In genomic region chr20:4065405-4065841, GRCh38 we compare ENCODE assay signal across 11 cellular contexts. TPM values are rescaled to one million over a fixed set of nuclear protein-coding genes. Genes with fewer than 3 reads are reported as not detected.
DNase-seq lines count a peak whose midpoint lies in the region; TF ChIP-seq lines count a peak whose summit lies in the region.
"Had no signal": no experiment of that assay in that cellular context is flagged by ENCODE, and none has a peak within 500 bp of the region (broad histone marks: within the 10 kb centered on the region; RNA-seq: fewer than 3 reads in every experiment).

No MANE protein-coding gene starts in this region.

- no peak overlapping the region for H3K27ac Mint-ChIP-seq in activated CD4-positive, alpha-beta T cell treated with anti-CD3 and anti-CD28 coated beads, Interleukin-2, amount 10 ng/mL, durations not matched to agents 24 days and 14 days

- no peaks in the 10 kb centered on the region for H3K27me3 ChIP-seq in dorsolateral prefrontal cortex
- H3K27me3 ChIP-seq: SJSA1 had no signal

- peaks cover 9% of the 10 kb centered on the region for H3K9me3 Mint-ChIP-seq in activated CD4-positive, alpha-beta T cell treated with anti-CD3 and anti-CD28 coated beads, Interleukin-2, amount 10 ng/mL, durations not matched to agents 24 days and 14 days
- H3K9me3 Mint-ChIP-seq: effector memory CD8-positive, alpha-beta T cell had no signal

- peak overlapping the region in 12 of 21 experiments; percentile 14 to 75 (median 60) for H3K27ac ChIP-seq in skin epidermis
- H3K27ac ChIP-seq in dorsolateral prefrontal cortex: peak overlapping the region in 5 of 59 donors; percentile 12 to 69 (median 56)

- peaks cover 36% of the 10 kb centered on the region for H3K4me1 Mint-ChIP-seq in activated CD4-positive, alpha-beta T cell treated with anti-CD3 and anti-CD28 coated beads, Interleukin-2, amount 10 ng/mL, durations not matched to agents 24 days and 14 days

- H3K36me3 Mint-ChIP-seq in activated CD4-positive, alpha-beta T cell treated with anti-CD3 and anti-CD28 coated beads, Interleukin-2, amount 10 ng/mL, durations not matched to agents 24 days and 14 days (ENCODE audit: low read depth): no peaks in the 10 kb centered on the region

- H3K4me3 ChIP-seq in fibroblast of mammary gland (ENCODE audit: control insufficient read depth, low read depth, low read length) (no peak overlapping the region), skin epidermis (no peak overlapping the region), dorsolateral prefrontal cortex (no peak overlapping the region)
- H3K4me3 ChIP-seq: SJSA1 had no signal

- DNase-seq in GM04504 (ENCODE audit: low read depth) (peak; percentile 78), SIG-M5 (lab: John Stamatoyannopoulos, UW) (peak; percentile 62), fibroblast of mammary gland (ENCODE audit: low read depth) (peak; percentile 100), dorsolateral prefrontal cortex (no peak), NCI-H82 (lab: John Stamatoyannopoulos, UW) (no peak)
- DNase-seq in stimulated activated CD4-positive, alpha-beta T cell treated with anti-CD3 and anti-CD28 coated beads, Interleukin-1b, Interleukin-23, amount 100 ng/mL, for 48 hours: no peak
- no peak for DNase-seq in activated CD4-positive, alpha-beta T cell treated with anti-CD3 and anti-CD28 coated beads, Interleukin-2, amount 10 ng/mL, durations not matched to agents 24 days and 14 days
- DNase-seq: effector memory CD8-positive, alpha-beta T cell; trophoblast cell had no signal

- no peak overlapping the region for H3K4me3 Mint-ChIP-seq in activated CD4-positive, alpha-beta T cell treated with anti-CD3 and anti-CD28 coated beads, Interleukin-2, amount 10 ng/mL, durations not matched to agents 24 days and 14 days
- H3K4me3 Mint-ChIP-seq: effector memory CD8-positive, alpha-beta T cell had no signal

- no peak for TF ChIP-seq CTCF in fibroblast of mammary gland (conservative IDR thresholded peaks at IDR 0.05; ENCODE audit: control insufficient read depth, insufficient read depth, low read depth, low read length)
- no peak for TF ChIP-seq CTCF in dorsolateral prefrontal cortex (IDR thresholded peaks at IDR 0.05 in 54 of 56, conservative IDR thresholded peaks at IDR 0.05 in 2 of 56; ENCODE audit: low read depth in 1 of 56, partially characterized antibody in 56 of 56)

- H3K27me3 Mint-ChIP-seq in activated CD4-positive, alpha-beta T cell treated with anti-CD3 and anti-CD28 coated beads, Interleukin-2, amount 10 ng/mL, durations not matched to agents 24 days and 14 days: no peaks in the 10 kb centered on the region
- H3K27me3 Mint-ChIP-seq: effector memory CD8-positive, alpha-beta T cell had no signal

- intact Hi-C loops in dorsolateral prefrontal cortex (cut with DNase I): no loop called here
- intact Hi-C loops in activated CD4-positive, alpha-beta T cell treated with anti-CD3 and anti-CD28 coated beads, Interleukin-2, amount 10 ng/mL, durations not matched to agents 24 days and 14 days (cut with micrococcal nuclease): no loop called here

RNA-seq across cellular contexts. Expression of gene RNF24, which starts 50.1 kb away (rescaled TPM):
- total RNA-seq in dorsolateral prefrontal cortex: 10 to 100 TPM; 25.7 to 63.7 (median 39.6) TPM
- 13.6 and 15.4 TPM in 2 replicates for total RNA-seq in activated CD4-positive, alpha-beta T cell treated with anti-CD3 and anti-CD28 coated beads, Interleukin-2, amount 10 ng/mL, durations not matched to agents 24 days and 14 days

Comparison
In these comparisons a context has a peak if more than half of its experiments do, and no peak if none do; other contexts are left out.
1. DNase-seq: peak in GM04504 (single experiment), SIG-M5 (single experiment) and fibroblast of mammary gland (single experiment); none in dorsolateral prefrontal cortex (0 of 10), stimulated activated CD4-positive, alpha-beta T cell treated with anti-CD3 and anti-CD28 coated beads, Interleukin-1b, Interleukin-23, amount 100 ng/mL, for 48 hours (single experiment), NCI-H82 (single experiment) and activated CD4-positive, alpha-beta T cell treated with anti-CD3 and anti-CD28 coated beads, Interleukin-2, amount 10 ng/mL, durations not matched to agents 24 days and 14 days (single experiment).